8 cellular contexts compared by ENCODE assay signal in the genomic region with DNA sequence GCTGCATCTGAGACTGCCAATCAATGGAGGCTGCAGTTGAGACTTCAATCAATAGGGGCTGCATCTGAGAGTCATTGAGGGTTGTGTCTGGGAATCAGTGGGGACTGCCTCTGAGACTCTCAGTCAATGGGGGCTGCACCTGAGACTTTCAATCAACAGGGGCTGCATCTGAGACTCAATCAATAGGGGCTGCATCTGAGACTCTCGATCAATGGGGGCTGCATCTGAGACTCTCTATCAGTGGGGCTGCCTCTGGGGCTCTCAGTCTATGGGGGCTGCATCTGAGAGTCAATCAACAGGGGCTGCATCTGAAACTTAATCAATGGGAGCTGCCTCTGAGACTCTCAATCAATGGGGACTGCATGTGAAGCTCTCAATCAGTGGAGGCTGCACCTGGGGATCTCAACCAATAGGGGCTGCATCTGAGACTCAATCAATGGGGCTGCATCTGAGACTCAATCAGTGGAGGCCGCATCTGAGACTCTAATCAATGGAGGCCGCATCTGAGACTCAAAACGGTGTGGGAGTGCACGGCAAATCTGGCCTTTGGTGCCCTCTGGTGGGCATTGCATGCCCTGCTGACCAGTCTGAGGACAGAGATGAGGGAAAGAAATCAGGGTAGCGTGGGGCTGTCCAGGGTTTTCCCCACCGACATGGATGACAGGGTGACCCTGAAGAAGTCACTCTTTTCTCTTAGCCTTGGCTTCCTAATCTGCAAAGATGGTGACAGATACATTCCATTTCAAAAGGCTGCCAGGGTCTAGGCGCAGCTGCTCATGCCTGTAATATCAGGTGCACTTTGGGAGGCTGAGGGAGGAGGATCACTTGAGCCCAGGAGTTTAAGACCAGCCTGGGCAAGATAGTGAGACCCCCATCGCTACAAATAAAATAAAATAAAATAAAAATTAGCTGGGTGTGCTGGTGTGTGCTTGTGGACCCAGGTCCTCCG. TPM values are rescaled to one million over a fixed set of nuclear protein-coding genes. Genes with fewer than 3 reads are reported as not detected.
DNase-seq lines count a peak whose midpoint lies in the region; ATAC-seq and TF ChIP-seq lines count a peak whose summit lies in the region.

No MANE protein-coding gene starts in this region.

- H3K4me3 ChIP-seq in GM12864 (ENCODE audit: low read depth, low read length), result no peak overlapping the region

- peak; percentile 96 for TF ChIP-seq CTCF in GM12864 (IDR thresholded peaks at IDR 0.05; ENCODE audit: low read depth, low read length, missing control alignments)

- ATAC-seq in HG03108 (IDR thresholded peaks at IDR 0.05; ENCODE audit: unreplicated experiment) (peak; percentile 64), HG02973 (IDR thresholded peaks at IDR 0.05; ENCODE audit: unreplicated experiment) (no peak)

- DNase-seq in GM12864 (ENCODE audit: low read depth) (peak; percentile 30), NCI-H774 (lab: John Stamatoyannopoulos, UW) (peak; percentile 59), epidermal melanocyte (ENCODE audit: insufficient read length, low spot score) (peak; percentile 87), mucosa of gallbladder (ENCODE audit: low spot score) (peak; percentile 78)
- DNase-seq in activated CD8-positive, alpha-beta memory T cell treated with anti-CD3 and anti-CD28 coated beads for 48 hours (ENCODE audit: low read depth in 2 of 3, low spot score in 2 of 3), result peak; percentile 37 to 60 (median 50)
- DNase-seq in stimulated activated CD8-positive, alpha-beta memory T cell treated with anti-CD3 and anti-CD28 coated beads, Interleukin-4, amount 100 ng/mL, for 48 hours, result peak; percentile 87

RNA-seq across cellular contexts. Expression of a gene that starts 41.3 kb away (rescaled TPM):
- total RNA-seq in mucosa of gallbladder, result 265 TPM

Comparison
In these comparisons a context has a peak if more than half of its experiments do, and no peak if none do; other contexts are left out.
1. DNase-seq: peak in every context shown above with its lines; median percentile 87 in epidermal melanocyte; 87 in stimulated activated CD8-positive, alpha-beta memory T cell treated with anti-CD3 and anti-CD28 coated beads, Interleukin-4, amount 100 ng/mL, for 48 hours; 78 in mucosa of gallbladder; 59 in NCI-H774; 50 in activated CD8-positive, alpha-beta memory T cell treated with anti-CD3 and anti-CD28 coated beads for 48 hours; 30 in GM12864.